ENCODE assay signal across 17 cellular contexts in the genomic region with DNA sequence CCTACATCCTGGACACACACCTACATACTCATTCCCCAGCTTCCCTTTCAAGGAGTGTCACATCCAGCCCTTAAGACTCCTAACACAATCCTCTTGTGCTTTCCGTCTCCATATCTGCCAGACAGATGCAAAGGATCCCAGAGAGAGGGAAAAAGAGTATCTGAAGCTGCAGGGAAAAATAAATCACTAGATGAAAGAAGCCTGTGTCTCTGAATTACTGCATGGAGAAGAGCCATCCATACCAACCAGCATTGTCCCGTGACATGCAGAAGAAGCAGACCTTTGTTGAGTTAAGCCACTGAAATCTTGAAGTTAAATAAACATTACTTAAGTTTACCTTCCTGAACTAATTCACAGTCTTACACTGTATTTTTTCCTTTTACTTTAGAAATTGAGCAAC. TPM values are rescaled to one million over a fixed set of nuclear protein-coding genes. Genes with fewer than 3 reads are reported as not detected.
DNase-seq lines count a peak whose midpoint lies in the region; ATAC-seq and TF ChIP-seq lines count a peak whose summit lies in the region.
"Had no signal": no experiment of that assay in that cellular context is flagged by ENCODE, and none has a peak within 500 bp of the region (broad histone marks: within the 10 kb centered on the region; RNA-seq: fewer than 3 reads in every experiment).

No MANE protein-coding gene starts in this region.

- intact Hi-C loops in dorsolateral prefrontal cortex (cut with DNase I): no loop called here
- intact Hi-C loops in sciatic nerve (cut with DNase I): no loop called here

- H3K4me3 ChIP-seq in dorsolateral prefrontal cortex: peak overlapping the region in 4 of 59 donors; percentile 12 to 30 (median 23)
- H3K4me3 ChIP-seq: BLaER1 had no signal

- peak; percentile 88 for DNase-seq in COLO829 (ENCODE audit: low spot score)
- DNase-seq in dorsolateral prefrontal cortex: no peak
- DNase-seq in medulla oblongata (ENCODE audit: extremely low spot score): peak; percentile 63
- peak in 2 of 49 donors; percentile 2 to 9 for DNase-seq in substantia nigra (lab: John Stamatoyannopoulos, UW)
- no peak for DNase-seq in retina
- DNase-seq in T-helper 9 cell: no peak
- DNase-seq in sciatic nerve (ENCODE audit: low spot score): no peak
- DNase-seq: 8988T; Calu3; CD4-positive, alpha-beta memory T cell; DMS79 treated with DMSO at 0.1 percent for 48 hours; GF-D8; GOT3; H7; HFFc6 had no signal

- H3K27ac ChIP-seq in dorsolateral prefrontal cortex (peak overlapping the region in 30 of 59 donors; percentile 0 to 72 (median 27)), substantia nigra (ENCODE audit: low read depth, low read length, poor library complexity, severe bottlenecking) (peak overlapping the region; percentile 1)
- H3K27ac ChIP-seq: BLaER1 had no signal

- no peak for TF ChIP-seq CTCF in dorsolateral prefrontal cortex (IDR thresholded peaks at IDR 0.05 in 54 of 56, conservative IDR thresholded peaks at IDR 0.05 in 2 of 56; ENCODE audit: low read depth in 1 of 56, partially characterized antibody in 56 of 56)

- ATAC-seq in sciatic nerve: no peak
- ATAC-seq: HCT116 had no signal

- H3K27me3 ChIP-seq in dorsolateral prefrontal cortex: no peaks in the 10 kb centered on the region
- H3K27me3 ChIP-seq: BLaER1 had no signal

RNA-seq across cellular contexts. Expression of a gene that starts 54.6 kb away (rescaled TPM):
- 10 to 100 TPM; 28.5 to 73.1 (median 53.1) TPM for total RNA-seq in dorsolateral prefrontal cortex
- total RNA-seq in sciatic nerve: 34.0 TPM

Comparison
In these comparisons a context has a peak if more than half of its experiments do, and no peak if none do; other contexts are left out.
1. DNase-seq: peak in COLO829 (single experiment) and medulla oblongata (single experiment); none in dorsolateral prefrontal cortex (0 of 10), retina (single experiment), T-helper 9 cell (single experiment) and sciatic nerve (single experiment).